ENCODE assay signal across 8 cellular contexts in genomic region chr15:42736178-42736792, GRCh38. TPM values are rescaled to one million over a fixed set of nuclear protein-coding genes. Genes with fewer than 3 reads are reported as not detected.
DNase-seq lines count a peak whose midpoint lies in the region; ATAC-seq and TF ChIP-seq lines count a peak whose summit lies in the region.

No MANE protein-coding gene starts in this region.

- no peak for TF ChIP-seq CTCF in retinal pigment epithelial cell (conservative IDR thresholded peaks at IDR 0.05; ENCODE audit: low read depth, low read length)

- peaks cover 11% of the 10 kb centered on the region for H3K36me3 Mint-ChIP-seq in CD4-positive, CD25-positive, alpha-beta regulatory T cell
- peaks cover 36% of the 10 kb centered on the region for H3K36me3 Mint-ChIP-seq in activated T-helper 2 cell treated with anti-CD3 and anti-CD28 coated beads, Interferon-gamma antibody, Interleukin-2, Interleukin-4, amounts not matched to agents 10 μg/mL and 5 μg/mL and 100 μg/mL, durations not matched to agents 14 hours and 24 hours and 36 hours (ENCODE audit: low read depth)

- peak overlapping the region; percentile 26 for H3K4me3 ChIP-seq in CD4-positive, CD25-positive, alpha-beta regulatory T cell (ENCODE audit: low read depth, low read length)
- H3K4me3 ChIP-seq in HUES64 (ENCODE audit: low read length): peak overlapping the region; percentile 99
- peak overlapping the region; percentile 80 for H3K4me3 ChIP-seq in retinal pigment epithelial cell (ENCODE audit: low read length)

- H3K9ac ChIP-seq in HUES64 (ENCODE audit: low read depth, low read length): peak overlapping the region; percentile 82

- 2% methylated on average over 55 of the region's 55 CpGs for WGBS in HUES64

- H3K27ac Mint-ChIP-seq in CD4-positive, CD25-positive, alpha-beta regulatory T cell: peak overlapping the region in 2 of 3 donors; percentile 77 to 91
- peak overlapping the region; percentile 58 for H3K27ac Mint-ChIP-seq in activated T-helper 2 cell treated with anti-CD3 and anti-CD28 coated beads, Interferon-gamma antibody, Interleukin-2, Interleukin-4, amounts not matched to agents 10 μg/mL and 5 μg/mL and 100 μg/mL, durations not matched to agents 14 hours and 24 hours and 36 hours

- intact Hi-C loops in activated T-helper 2 cell treated with anti-CD3 and anti-CD28 coated beads, Interferon-gamma antibody, Interleukin-2, Interleukin-4, amounts not matched to agents 10 μg/mL and 5 μg/mL and 100 μg/mL, durations not matched to agents 14 hours and 24 hours and 36 hours (cut with micrococcal nuclease): loop anchor here (2.0 kb wide), 1 partner anchor 55 kb away; no protein-coding TSS in a partner anchor
- intact Hi-C loops in left cardiac atrium (cut with DNase I): no loop called here

- H3K4me1 Mint-ChIP-seq in CD4-positive, CD25-positive, alpha-beta regulatory T cell: peaks cover 0 to 25% (median 12%) of the 10 kb centered on the region in 4 donors
- H3K4me1 Mint-ChIP-seq in activated T-helper 2 cell treated with anti-CD3 and anti-CD28 coated beads, Interferon-gamma antibody, Interleukin-2, Interleukin-4, amounts not matched to agents 10 μg/mL and 5 μg/mL and 100 μg/mL, durations not matched to agents 14 hours and 24 hours and 36 hours (ENCODE audit: low read depth): peaks cover 6% of the 10 kb centered on the region

- no peaks in the 10 kb centered on the region for H3K9me3 ChIP-seq in CD4-positive, CD25-positive, alpha-beta regulatory T cell (ENCODE audit: control insufficient read depth in 2 of 2, low read length in 2 of 2)
- H3K9me3 ChIP-seq in HUES64 (ENCODE audit: insufficient read depth, low read depth, low read length): no peaks in the 10 kb centered on the region

- peak overlapping the region; percentile 75 for H3K27ac ChIP-seq in CD4-positive, CD25-positive, alpha-beta regulatory T cell (ENCODE audit: insufficient read depth, low read length, poor library complexity, severe bottlenecking)
- H3K27ac ChIP-seq in HUES64 (ENCODE audit: low read depth, low read length): peak overlapping the region; percentile 12; the same call in 1 of the 2 replicates

- no peaks in the 10 kb centered on the region for H3K27me3 Mint-ChIP-seq in CD4-positive, CD25-positive, alpha-beta regulatory T cell
- no peaks in the 10 kb centered on the region for H3K27me3 Mint-ChIP-seq in activated T-helper 2 cell treated with anti-CD3 and anti-CD28 coated beads, Interferon-gamma antibody, Interleukin-2, Interleukin-4, amounts not matched to agents 10 μg/mL and 5 μg/mL and 100 μg/mL, durations not matched to agents 14 hours and 24 hours and 36 hours (ENCODE audit: low read depth)

- peaks cover 18% of the 10 kb centered on the region for H3K4me1 ChIP-seq in CD4-positive, CD25-positive, alpha-beta regulatory T cell (ENCODE audit: control insufficient read depth, insufficient read depth, low read length, poor library complexity, severe bottlenecking)
- no peaks in the 10 kb centered on the region; the same call in 1 of the 2 replicates for H3K4me1 ChIP-seq in HUES64 (ENCODE audit: insufficient read depth, low read length)

- peak in 1 of 2 donors; percentile 2 for ATAC-seq in CD4-positive, CD25-positive, alpha-beta regulatory T cell (ENCODE audit: low read depth in 2 of 2)
- ATAC-seq in GM19455 (IDR thresholded peaks at IDR 0.05; ENCODE audit: unreplicated experiment) (peak; percentile 31), left cardiac atrium (peak; percentile 53 to 62)

- H3K4me3 Mint-ChIP-seq in CD4-positive, CD25-positive, alpha-beta regulatory T cell: peak overlapping the region; percentile 77 to 89 (median 79)
- peak overlapping the region; percentile 77 for H3K4me3 Mint-ChIP-seq in activated T-helper 2 cell treated with anti-CD3 and anti-CD28 coated beads, Interferon-gamma antibody, Interleukin-2, Interleukin-4, amounts not matched to agents 10 μg/mL and 5 μg/mL and 100 μg/mL, durations not matched to agents 14 hours and 24 hours and 36 hours (ENCODE audit: low read depth)

- H3K27me3 ChIP-seq in CD4-positive, CD25-positive, alpha-beta regulatory T cell (ENCODE audit: control insufficient read depth, insufficient read depth, low read length): no peaks in the 10 kb centered on the region
- peaks cover 5% of the 10 kb centered on the region; the same call in 1 of the 2 replicates for H3K27me3 ChIP-seq in HUES64 (ENCODE audit: insufficient read depth, low read length)

- H3K36me3 ChIP-seq in CD4-positive, CD25-positive, alpha-beta regulatory T cell (ENCODE audit: control insufficient read depth, insufficient read depth, low read length): peaks cover 27% of the 10 kb centered on the region
- H3K36me3 ChIP-seq in HUES64 (ENCODE audit: insufficient read depth, low read length): peaks cover 38% of the 10 kb centered on the region

- peak in 2 of 3 donors; percentile 9 to 23 for DNase-seq in CD4-positive, CD25-positive, alpha-beta regulatory T cell
- DNase-seq in activated T-helper 2 cell treated with anti-CD3 and anti-CD28 coated beads, Interferon-gamma antibody, Interleukin-2, Interleukin-4, amounts not matched to agents 10 μg/mL and 5 μg/mL and 100 μg/mL, durations not matched to agents 14 hours and 24 hours and 36 hours (ENCODE audit: low spot score): no peak
- peak; percentile 36 for DNase-seq in left cardiac atrium
- no peak for DNase-seq in retinal pigment epithelial cell (ENCODE audit: low read depth)
- DNase-seq in mesenteric fat pad (ENCODE audit: low spot score): no peak
- DNase-seq in stimulated activated naive CD4-positive, alpha-beta T cell treated with Interleukin-2 at 50 U/mL for 16 hours (lab: John Stamatoyannopoulos, UW): no peak

- no peaks in the 10 kb centered on the region for H3K9me3 Mint-ChIP-seq in CD4-positive, CD25-positive, alpha-beta regulatory T cell
- H3K9me3 Mint-ChIP-seq in activated T-helper 2 cell treated with anti-CD3 and anti-CD28 coated beads, Interferon-gamma antibody, Interleukin-2, Interleukin-4, amounts not matched to agents 10 μg/mL and 5 μg/mL and 100 μg/mL, durations not matched to agents 14 hours and 24 hours and 36 hours: no peaks in the 10 kb centered on the region

RNA-seq across cellular contexts. Expression of gene CDAN1, which starts 0.6 kb away (rescaled TPM):
- total RNA-seq in CD4-positive, CD25-positive, alpha-beta regulatory T cell: 26.9 TPM
- 1 to 10 TPM; 6.5 to 7.3 (median 6.8) TPM for polyA plus RNA-seq in CD4-positive, CD25-positive, alpha-beta regulatory T cell
- 5.8 TPM for polyA plus RNA-seq in HUES64 (2013, experiment 1 of 2)
- polyA plus RNA-seq in HUES64 (2013, experiment 2 of 2): 6.5 TPM
- 24.2 and 26.6 TPM in 2 replicates for total RNA-seq in activated T-helper 2 cell treated with anti-CD3 and anti-CD28 coated beads, Interferon-gamma antibody, Interleukin-2, Interleukin-4, amounts not matched to agents 10 μg/mL and 5 μg/mL and 100 μg/mL, durations not matched to agents 14 hours and 24 hours and 36 hours
- total RNA-seq in left cardiac atrium (1 to 10 TPM; 5.1 to 6.6 TPM), mesenteric fat pad (9.1 TPM)

Comparison
In these comparisons a context has a peak if more than half of its experiments do, and no peak if none do; other contexts are left out.
1. DNase-seq: peak in CD4-positive, CD25-positive, alpha-beta regulatory T cell (2 of 3) and left cardiac atrium (single experiment); none in activated T-helper 2 cell treated with anti-CD3 and anti-CD28 coated beads, Interferon-gamma antibody, Interleukin-2, Interleukin-4, amounts not matched to agents 10 μg/mL and 5 μg/mL and 100 μg/mL, durations not matched to agents 14 hours and 24 hours and 36 hours (single experiment), retinal pigment epithelial cell (single experiment), mesenteric fat pad (single experiment) and stimulated activated naive CD4-positive, alpha-beta T cell treated with Interleukin-2 at 50 U/mL for 16 hours (single experiment).
2. H3K4me3 ChIP-seq: peak in every context shown above with its lines; median percentile 99 in HUES64; 80 in retinal pigment epithelial cell; 26 in CD4-positive, CD25-positive, alpha-beta regulatory T cell.